15 cellular contexts compared by ENCODE assay signal in genomic region chr1:224632381-224632871, GRCh38. TPM values are rescaled to one million over a fixed set of nuclear protein-coding genes. Genes with fewer than 3 reads are reported as not detected.
DNase-seq lines count a peak whose midpoint lies in the region; ATAC-seq, FAIRE-seq and TF ChIP-seq lines count a peak whose summit lies in the region.
"Had no signal": no experiment of that assay in that cellular context is flagged by ENCODE, and none has a peak within 500 bp of the region (broad histone marks: within the 10 kb centered on the region; RNA-seq: fewer than 3 reads in every experiment).

No MANE protein-coding gene starts in this region.

- H3K27me3 Mint-ChIP-seq in astrocyte (ENCODE audit: low read depth, unreplicated experiment), result no peaks in the 10 kb centered on the region

- H3K9me3 Mint-ChIP-seq in astrocyte (ENCODE audit: unreplicated experiment), result peaks cover 3% of the 10 kb centered on the region

- peaks cover 47% of the 10 kb centered on the region for H3K4me1 Mint-ChIP-seq in astrocyte (ENCODE audit: low read depth, unreplicated experiment)

- 74% methylated on average over 5 of the region's 5 CpGs for WGBS in A549 (ENCODE audit: missing lambda C conversion rate)

- no peaks in the 10 kb centered on the region for H3K9me3 ChIP-seq in A549
- H3K9me3 ChIP-seq in astrocyte (ENCODE audit: insufficient read depth, low read depth, low read length), result no peaks in the 10 kb centered on the region
- H3K9me3 ChIP-seq: heart left ventricle, upper lobe of left lung had no signal

- peak overlapping the region; percentile 60 for H3K9ac ChIP-seq in astrocyte (ENCODE audit: low read length)

- H3K4me3 ChIP-seq in A549 (no peak overlapping the region), HFF-Myc (replicated peaks; ENCODE audit: low read depth, low read length) (no peak overlapping the region), astrocyte (ENCODE audit: insufficient read depth, low read depth, low read length) (no peak overlapping the region)
- H3K4me3 ChIP-seq: heart left ventricle, upper lobe of left lung had no signal

- H3K4me1 ChIP-seq in A549 (no peaks in the 10 kb centered on the region), astrocyte (ENCODE audit: insufficient read depth, low read length) (peaks cover 67% of the 10 kb centered on the region), foreskin keratinocyte (no peaks in the 10 kb centered on the region)
- H3K4me1 ChIP-seq: heart left ventricle, upper lobe of left lung had no signal

- no peak overlapping the region for H2AFZ ChIP-seq in astrocyte (ENCODE audit: low read depth, low read length)

- TF ChIP-seq EP300 in A549 (IDR thresholded peaks at IDR 0.05), result no peak

- H3K4me2 ChIP-seq in A549 (no peak overlapping the region), astrocyte (ENCODE audit: low read length) (peak overlapping the region; percentile 62)

- no peak for TF ChIP-seq POLR2A in A549 (IDR thresholded peaks at IDR 0.05; ENCODE audit: low read length)

- H3K79me2 ChIP-seq in astrocyte (ENCODE audit: insufficient read depth, low read length), result peaks cover 67% of the 10 kb centered on the region

- TF ChIP-seq CTCF in A549 (IDR thresholded peaks at IDR 0.05) (no peak), HFF-Myc (IDR thresholded peaks at IDR 0.05; ENCODE audit: low read depth, low read length, missing control alignments) (no peak), astrocyte (IDR thresholded peaks at IDR 0.05; ENCODE audit: insufficient read depth, low read depth, low read length) (no peak), foreskin keratinocyte (conservative IDR thresholded peaks at IDR 0.05) (no peak)

- no peak for ATAC-seq in A549
- no peak for ATAC-seq in foreskin keratinocyte
- no peak for ATAC-seq in esophagus mucosa
- ATAC-seq: left lobe of liver had no signal

- no peak for FAIRE-seq in A549 (lab: Jason Lieb, UNC)
- FAIRE-seq in astrocyte (lab: Jason Lieb, UNC), result peak; percentile 83
- FAIRE-seq: GM12892 had no signal

- no peaks in the 10 kb centered on the region for H3K27me3 ChIP-seq in astrocyte (ENCODE audit: insufficient read depth, low read length)
- H3K27me3 ChIP-seq in foreskin keratinocyte, result peaks cover 2% of the 10 kb centered on the region
- H3K27me3 ChIP-seq: heart left ventricle, upper lobe of left lung had no signal

- H4K20me1 ChIP-seq in astrocyte (ENCODE audit: insufficient read depth, low read length), result no peaks in the 10 kb centered on the region

- H3K4me3 Mint-ChIP-seq in astrocyte (ENCODE audit: unreplicated experiment), result no peak overlapping the region

- peak overlapping the region; percentile 77 for H3K27ac Mint-ChIP-seq in astrocyte (ENCODE audit: unreplicated experiment)

- no peak for TF ChIP-seq RAD21 in A549 (conservative IDR thresholded peaks at IDR 0.05 in 1 of 2, IDR thresholded peaks at IDR 0.05 in 1 of 2)

- POLR2A ChIA-PET in A549 (lab: Yijun Ruan, JAX), result no interaction called here

- peaks cover 8% of the 10 kb centered on the region for H3K36me3 ChIP-seq in astrocyte (ENCODE audit: insufficient read depth, low read length)
- H3K36me3 ChIP-seq: heart left ventricle, upper lobe of left lung had no signal

- peaks cover 6% of the 10 kb centered on the region for H3K36me3 Mint-ChIP-seq in astrocyte (ENCODE audit: low read depth, unreplicated experiment)

- DNase-seq in A549 (ENCODE audit: low read depth in 1 of 2, low spot score in 1 of 2), result no peak
- DNase-seq in HFF-Myc (ENCODE audit: extremely low read depth, low read depth), result peak; percentile 55
- peak; percentile 99 for DNase-seq in astrocyte (ENCODE audit: low read depth)
- peak; percentile 52 for DNase-seq in kidney glomerular epithelial cell (lab: John Stamatoyannopoulos, UW)
- DNase-seq in DMS153 treated with DMSO at 0.1 percent for 48 hours (lab: John Stamatoyannopoulos, UW; ENCODE audit: unreplicated experiment), result no peak
- no peak for DNase-seq in foreskin keratinocyte
- no peak for DNase-seq in T-helper 1 cell
- DNase-seq: activated CD8-positive, alpha-beta memory T cell treated with anti-CD3 and anti-CD28 coated beads, Interleukin-2, amount 50 U/mL, for 48 hours; heart left ventricle; NCI-H510A treated with DMSO at 0.1 percent for 48 hours; SIG-M5; upper lobe of left lung had no signal

- no peak overlapping the region for H3K27ac ChIP-seq in A549
- peak overlapping the region; percentile 91 for H3K27ac ChIP-seq in astrocyte (ENCODE audit: low read depth, low read length)
- H3K27ac ChIP-seq in foreskin keratinocyte, result no peak overlapping the region
- H3K27ac ChIP-seq: heart left ventricle, upper lobe of left lung had no signal

- CTCF ChIA-PET in A549 (lab: Yijun Ruan, JAX), result interaction anchor here (0.8 to 3.2 kb wide), 5 partner anchors 9 to 262 kb away, joined by 3 to 13 read pairs (median 3); no protein-coding TSS in a partner anchor

TF ChIP-seq in A549, 52 proteins besides CTCF, POLR2A, EP300 and RAD21:
- TF ChIP-seq CHD4 (IDR thresholded peaks at IDR 0.05; ENCODE audit: borderline replicate concordance), result no peak
- TF ChIP-seq MAFK (IDR thresholded peaks at IDR 0.05; ENCODE audit: partially characterized antibody), result peak; percentile 18
- no peak for TF ChIP-seq GATA3 (IDR thresholded peaks at IDR 0.05; ENCODE audit: borderline replicate concordance)

RNA-seq across cellular contexts. Expression of gene CNIH3, which starts 16.3 kb away (rescaled TPM):
- 0.52 and 0.85 TPM in 2 replicates for polyA plus RNA-seq in A549 (2011; rRNA removed)
- polyA plus RNA-seq in A549 (2012; cell fraction: cytosol; rRNA removed), result 0.25 and 0.27 TPM in 2 replicates
- polyA plus RNA-seq in A549 (2012; cell fraction: nucleus; rRNA removed), result 0.24 TPM in 1 of 2 replicates, not detected in the other
- polyA plus RNA-seq in A549 (2017; fragmentation: RNase III; extraction: RNeasy Plus Mini Kit Qiagen cat#74134 plus additional on column Dnase treatment), result 0.61 to 0.75 TPM (median 0.64 TPM) in 3 replicates
- polyA minus RNA-seq in A549 (2011; rRNA and poly(A)+ RNA removed), result 0.63 and 0.91 TPM in 2 replicates
- 7.7 and 8.5 TPM in 2 replicates for total RNA-seq in astrocyte
- 0.65 and 0.78 TPM in 2 replicates for total RNA-seq in foreskin keratinocyte
- polyA plus RNA-seq in foreskin keratinocyte, result 0.49 and 1.2 TPM in 2 replicates
- total RNA-seq in esophagus mucosa, result 2.1 TPM

Comparison
In these comparisons a context has a peak if more than half of its experiments do, and no peak if none do; other contexts are left out.
1. DNase-seq: peak in HFF-Myc (single experiment), astrocyte (single experiment) and kidney glomerular epithelial cell (single experiment); none in A549 (0 of 2), DMS153 treated with DMSO at 0.1 percent for 48 hours (single experiment), foreskin keratinocyte (0 of 2) and T-helper 1 cell (0 of 5).